In genomic region chr17:78818932-78819331, GRCh38 we compare ENCODE assay signal across 9 cellular contexts. TPM values are rescaled to one million over a fixed set of nuclear protein-coding genes. Genes with fewer than 3 reads are reported as not detected.
A peak's percentile ranks its signal among the peaks of the same experiment; 100 is the strongest.
DNase-seq lines count a peak whose midpoint lies in the region; ATAC-seq and TF ChIP-seq lines count a peak whose summit lies in the region.
"Had no signal": no experiment of that assay in that cellular context is flagged by ENCODE, and none has a peak within 500 bp of the region (broad histone marks: within the 10 kb centered on the region; RNA-seq: fewer than 3 reads in every experiment).

No MANE protein-coding gene starts in this region.

- CTCF ChIA-PET in activated CD4-positive, alpha-beta memory T cell treated with anti-CD3 and anti-CD28 coated beads, Interleukin-2, amount 10 ng/mL, durations not matched to agents 7 days and 5 days (lab: Charles Lee) = interaction anchor here (0.6 to 2.3 kb wide), 9 partner anchors 9 to 110 kb away, joined by 3 to 18 read pairs (median 3); no protein-coding TSS in a partner anchor

- TF ChIP-seq CTCF in gastroesophageal sphincter (IDR thresholded peaks at IDR 0.05) = no peak

- no peak for TF ChIP-seq POLR2A in gastroesophageal sphincter (IDR thresholded peaks at IDR 0.05)

- POLR2A ChIA-PET in activated CD4-positive, alpha-beta memory T cell treated with anti-CD3 and anti-CD28 coated beads, Interleukin-2, amount 10 ng/mL, durations not matched to agents 7 days and 5 days (lab: Charles Lee) = interaction anchor here (0.8 to 4.9 kb wide), 27 partner anchors 9 to 322 kb away, joined by 3 to 51 read pairs (median 7); partner anchors contain the start of genes CYTH1 and USP36

- no peaks in the 10 kb centered on the region for H3K27me3 Mint-ChIP-seq in activated CD4-positive, alpha-beta memory T cell treated with anti-CD3 and anti-CD28 coated beads, Interleukin-2, amount 10 ng/mL, durations not matched to agents 7 days and 5 days
- no peaks in the 10 kb centered on the region for H3K27me3 Mint-ChIP-seq in stimulated activated naive B cell treated with anti-CD40 and anti-IgM and Interleukin-4, amounts not matched to agents 10 μg/mL and 1 μg/mL and 100 μg/mL, for 72 hours

- peaks cover 0 to 100% of the 10 kb centered on the region in 2 donors for H3K36me3 ChIP-seq in gastroesophageal sphincter

- peak; percentile 75 for DNase-seq in activated CD4-positive, alpha-beta memory T cell treated with anti-CD3 and anti-CD28 coated beads, Interleukin-2, amount 10 ng/mL, durations not matched to agents 7 days and 5 days
- no peak for DNase-seq in stimulated activated naive B cell treated with anti-CD40 and anti-IgM and Interleukin-4, amounts not matched to agents 10 μg/mL and 1 μg/mL and 100 μg/mL, for 72 hours
- DNase-seq in T1000 (lab: John Stamatoyannopoulos, UW) = no peak
- no peak for DNase-seq in NCI-H1105 treated with DMSO at 0.1 percent for 48 hours (lab: John Stamatoyannopoulos, UW)
- no peak for DNase-seq in NCI-H524 (lab: John Stamatoyannopoulos, UW)
- DNase-seq: glutamatergic neuron had no signal

- H3K4me1 Mint-ChIP-seq in activated CD4-positive, alpha-beta memory T cell treated with anti-CD3 and anti-CD28 coated beads, Interleukin-2, amount 10 ng/mL, durations not matched to agents 7 days and 5 days = peaks cover 59% of the 10 kb centered on the region
- peaks cover 11 to 18% of the 10 kb centered on the region in 2 donors for H3K4me1 Mint-ChIP-seq in stimulated activated naive B cell treated with anti-CD40 and anti-IgM and Interleukin-4, amounts not matched to agents 10 μg/mL and 1 μg/mL and 100 μg/mL, for 72 hours

- H3K36me3 Mint-ChIP-seq in activated CD4-positive, alpha-beta memory T cell treated with anti-CD3 and anti-CD28 coated beads, Interleukin-2, amount 10 ng/mL, durations not matched to agents 7 days and 5 days (ENCODE audit: low read depth) = peaks cover 78% of the 10 kb centered on the region
- peaks cover 54 to 69% of the 10 kb centered on the region in 2 donors for H3K36me3 Mint-ChIP-seq in stimulated activated naive B cell treated with anti-CD40 and anti-IgM and Interleukin-4, amounts not matched to agents 10 μg/mL and 1 μg/mL and 100 μg/mL, for 72 hours

- H3K27me3 ChIP-seq in gastroesophageal sphincter = no peaks in the 10 kb centered on the region
- H3K27me3 ChIP-seq: SJSA1 had no signal

- WGBS in gastroesophageal sphincter (ENCODE audit: low coverage in 1 of 2), 2 donors = 50 to 87% methylated on average over 6 of the region's 6 CpGs

- H3K9me3 ChIP-seq in gastroesophageal sphincter = no peaks in the 10 kb centered on the region
- H3K9me3 ChIP-seq: SJSA1 had no signal

- H3K4me3 Mint-ChIP-seq in activated CD4-positive, alpha-beta memory T cell treated with anti-CD3 and anti-CD28 coated beads, Interleukin-2, amount 10 ng/mL, durations not matched to agents 7 days and 5 days = peak overlapping the region; percentile 65
- H3K4me3 Mint-ChIP-seq in stimulated activated naive B cell treated with anti-CD40 and anti-IgM and Interleukin-4, amounts not matched to agents 10 μg/mL and 1 μg/mL and 100 μg/mL, for 72 hours = no peak overlapping the region

- TF ChIP-seq EP300 in gastroesophageal sphincter (IDR thresholded peaks at IDR 0.05) = no peak

- H3K9me3 Mint-ChIP-seq in activated CD4-positive, alpha-beta memory T cell treated with anti-CD3 and anti-CD28 coated beads, Interleukin-2, amount 10 ng/mL, durations not matched to agents 7 days and 5 days = no peaks in the 10 kb centered on the region
- H3K9me3 Mint-ChIP-seq in stimulated activated naive B cell treated with anti-CD40 and anti-IgM and Interleukin-4, amounts not matched to agents 10 μg/mL and 1 μg/mL and 100 μg/mL, for 72 hours = no peaks in the 10 kb centered on the region

- no peak overlapping the region for H3K4me3 ChIP-seq in gastroesophageal sphincter
- H3K4me3 ChIP-seq: SJSA1 had no signal

- peak overlapping the region in 3 of 4 donors; percentile 7 to 70 (median 29) for H3K27ac ChIP-seq in gastroesophageal sphincter
- H3K27ac ChIP-seq: SJSA1 had no signal

- peaks cover 0 to 13% (median 0%) of the 10 kb centered on the region in 3 donors for H3K4me1 ChIP-seq in gastroesophageal sphincter
- H3K4me1 ChIP-seq: SJSA1 had no signal

- no peak for ATAC-seq in gastroesophageal sphincter
- no peak for ATAC-seq in stimulated activated naive B cell treated with anti-CD40 and anti-IgM and Interleukin-4, amounts not matched to agents 10 μg/mL and 1 μg/mL and 100 μg/mL, for 72 hours (replicated peaks)

- peak overlapping the region; percentile 98 for H3K27ac Mint-ChIP-seq in activated CD4-positive, alpha-beta memory T cell treated with anti-CD3 and anti-CD28 coated beads, Interleukin-2, amount 10 ng/mL, durations not matched to agents 7 days and 5 days
- peak overlapping the region; percentile 33 for H3K27ac Mint-ChIP-seq in stimulated activated naive B cell treated with anti-CD40 and anti-IgM and Interleukin-4, amounts not matched to agents 10 μg/mL and 1 μg/mL and 100 μg/mL, for 72 hours

TF ChIP-seq in PFSK-1, 5 proteins besides CTCF, POLR2A, EP300 and RAD21:
- peak; percentile 79 for TF ChIP-seq FOXP2 (optimal IDR thresholded peaks at IDR 0.05; ENCODE audit: borderline replicate concordance, extremely low read depth, extremely low read length, insufficient read depth)
- peak in 1 of 2 experiments; percentile 57; a peak in 1 of 4 replicates for TF ChIP-seq REST (IDR thresholded peaks at IDR 0.05; ENCODE audit: insufficient read depth in 1 of 2, low read depth in 2 of 2, low read length in 2 of 2)
- TF ChIP-seq POLR2AphosphoS5 (IDR thresholded peaks at IDR 0.05; ENCODE audit: low read depth, low read length) = peak; percentile 28; the same call in 1 of the 2 replicates
- TF ChIP-seq SIN3A (IDR thresholded peaks at IDR 0.05; ENCODE audit: borderline replicate concordance, insufficient read depth, low read length) = peak; percentile 78; the same call in 1 of the 2 replicates
- TF ChIP-seq TAF1 (IDR thresholded peaks at IDR 0.05; ENCODE audit: borderline replicate concordance, insufficient read depth, low read length) = no peak

RNA-seq across cellular contexts. Expression of gene USP36, which starts 21.7 kb away (rescaled TPM):
- 132 TPM for polyA plus RNA-seq in PFSK-1 (2012; ENCODE audit: insufficient read length, low read depth)
- 10 to 100 TPM; 95.4 to 96.8 TPM for total RNA-seq in activated CD4-positive, alpha-beta memory T cell treated with anti-CD3 and anti-CD28 coated beads, Interleukin-2, amount 10 ng/mL, durations not matched to agents 7 days and 5 days
- total RNA-seq in gastroesophageal sphincter = 10 to 100 TPM; 26.6 to 44.0 (median 34.6) TPM

RNA-seq across cellular contexts. Expression of gene CYTH1, which starts 36.9 kb away (rescaled TPM):
- 23.9 TPM for polyA plus RNA-seq in PFSK-1 (2012; ENCODE audit: insufficient read length, low read depth)
- 100 to 1,000 TPM; 288 to 309 TPM for total RNA-seq in activated CD4-positive, alpha-beta memory T cell treated with anti-CD3 and anti-CD28 coated beads, Interleukin-2, amount 10 ng/mL, durations not matched to agents 7 days and 5 days
- total RNA-seq in gastroesophageal sphincter = 10 to 100 TPM; 26.9 to 38.0 (median 31.0) TPM

Comparison
In these comparisons a context has a peak if more than half of its experiments do, and no peak if none do; other contexts are left out.
1. RNA of gene CYTH1, which starts 36.9 kb away (total RNA-seq): 288 to 309 TPM in activated CD4-positive, alpha-beta memory T cell treated with anti-CD3 and anti-CD28 coated beads, Interleukin-2, amount 10 ng/mL, durations not matched to agents 7 days and 5 days; 26.9 to 38.0 TPM in gastroesophageal sphincter; every median in the first group is over 4 times any median in the second.